In the genomic region with DNA sequence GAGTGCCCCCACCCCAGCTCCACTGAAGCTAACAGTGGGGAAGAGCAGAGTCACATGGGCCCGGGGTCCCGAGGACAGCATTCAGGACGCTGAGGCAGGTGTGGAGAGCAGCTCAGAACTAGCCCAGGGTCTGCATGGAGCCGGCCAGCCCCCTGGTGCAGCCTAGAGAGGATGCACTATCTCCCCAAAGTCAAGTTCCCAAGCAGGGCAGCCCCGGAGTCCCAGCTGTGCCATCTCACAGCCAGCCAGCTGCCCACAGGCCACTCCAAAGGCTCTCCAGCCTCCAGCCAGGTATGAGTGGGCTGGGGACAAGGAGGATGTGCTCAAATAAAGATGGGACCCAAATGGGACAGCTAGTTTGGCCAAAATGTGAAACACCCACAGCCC, we compare ENCODE assay signal across 1 cellular context.
TF ChIP-seq lines count a peak whose summit lies in the region.

No MANE protein-coding gene starts in this region.

TF ChIP-seq in GM23338, 12 proteins besides CTCF, POLR2A, EP300 and RAD21 (continued from another document):
- TF ChIP-seq, protein P1, sequence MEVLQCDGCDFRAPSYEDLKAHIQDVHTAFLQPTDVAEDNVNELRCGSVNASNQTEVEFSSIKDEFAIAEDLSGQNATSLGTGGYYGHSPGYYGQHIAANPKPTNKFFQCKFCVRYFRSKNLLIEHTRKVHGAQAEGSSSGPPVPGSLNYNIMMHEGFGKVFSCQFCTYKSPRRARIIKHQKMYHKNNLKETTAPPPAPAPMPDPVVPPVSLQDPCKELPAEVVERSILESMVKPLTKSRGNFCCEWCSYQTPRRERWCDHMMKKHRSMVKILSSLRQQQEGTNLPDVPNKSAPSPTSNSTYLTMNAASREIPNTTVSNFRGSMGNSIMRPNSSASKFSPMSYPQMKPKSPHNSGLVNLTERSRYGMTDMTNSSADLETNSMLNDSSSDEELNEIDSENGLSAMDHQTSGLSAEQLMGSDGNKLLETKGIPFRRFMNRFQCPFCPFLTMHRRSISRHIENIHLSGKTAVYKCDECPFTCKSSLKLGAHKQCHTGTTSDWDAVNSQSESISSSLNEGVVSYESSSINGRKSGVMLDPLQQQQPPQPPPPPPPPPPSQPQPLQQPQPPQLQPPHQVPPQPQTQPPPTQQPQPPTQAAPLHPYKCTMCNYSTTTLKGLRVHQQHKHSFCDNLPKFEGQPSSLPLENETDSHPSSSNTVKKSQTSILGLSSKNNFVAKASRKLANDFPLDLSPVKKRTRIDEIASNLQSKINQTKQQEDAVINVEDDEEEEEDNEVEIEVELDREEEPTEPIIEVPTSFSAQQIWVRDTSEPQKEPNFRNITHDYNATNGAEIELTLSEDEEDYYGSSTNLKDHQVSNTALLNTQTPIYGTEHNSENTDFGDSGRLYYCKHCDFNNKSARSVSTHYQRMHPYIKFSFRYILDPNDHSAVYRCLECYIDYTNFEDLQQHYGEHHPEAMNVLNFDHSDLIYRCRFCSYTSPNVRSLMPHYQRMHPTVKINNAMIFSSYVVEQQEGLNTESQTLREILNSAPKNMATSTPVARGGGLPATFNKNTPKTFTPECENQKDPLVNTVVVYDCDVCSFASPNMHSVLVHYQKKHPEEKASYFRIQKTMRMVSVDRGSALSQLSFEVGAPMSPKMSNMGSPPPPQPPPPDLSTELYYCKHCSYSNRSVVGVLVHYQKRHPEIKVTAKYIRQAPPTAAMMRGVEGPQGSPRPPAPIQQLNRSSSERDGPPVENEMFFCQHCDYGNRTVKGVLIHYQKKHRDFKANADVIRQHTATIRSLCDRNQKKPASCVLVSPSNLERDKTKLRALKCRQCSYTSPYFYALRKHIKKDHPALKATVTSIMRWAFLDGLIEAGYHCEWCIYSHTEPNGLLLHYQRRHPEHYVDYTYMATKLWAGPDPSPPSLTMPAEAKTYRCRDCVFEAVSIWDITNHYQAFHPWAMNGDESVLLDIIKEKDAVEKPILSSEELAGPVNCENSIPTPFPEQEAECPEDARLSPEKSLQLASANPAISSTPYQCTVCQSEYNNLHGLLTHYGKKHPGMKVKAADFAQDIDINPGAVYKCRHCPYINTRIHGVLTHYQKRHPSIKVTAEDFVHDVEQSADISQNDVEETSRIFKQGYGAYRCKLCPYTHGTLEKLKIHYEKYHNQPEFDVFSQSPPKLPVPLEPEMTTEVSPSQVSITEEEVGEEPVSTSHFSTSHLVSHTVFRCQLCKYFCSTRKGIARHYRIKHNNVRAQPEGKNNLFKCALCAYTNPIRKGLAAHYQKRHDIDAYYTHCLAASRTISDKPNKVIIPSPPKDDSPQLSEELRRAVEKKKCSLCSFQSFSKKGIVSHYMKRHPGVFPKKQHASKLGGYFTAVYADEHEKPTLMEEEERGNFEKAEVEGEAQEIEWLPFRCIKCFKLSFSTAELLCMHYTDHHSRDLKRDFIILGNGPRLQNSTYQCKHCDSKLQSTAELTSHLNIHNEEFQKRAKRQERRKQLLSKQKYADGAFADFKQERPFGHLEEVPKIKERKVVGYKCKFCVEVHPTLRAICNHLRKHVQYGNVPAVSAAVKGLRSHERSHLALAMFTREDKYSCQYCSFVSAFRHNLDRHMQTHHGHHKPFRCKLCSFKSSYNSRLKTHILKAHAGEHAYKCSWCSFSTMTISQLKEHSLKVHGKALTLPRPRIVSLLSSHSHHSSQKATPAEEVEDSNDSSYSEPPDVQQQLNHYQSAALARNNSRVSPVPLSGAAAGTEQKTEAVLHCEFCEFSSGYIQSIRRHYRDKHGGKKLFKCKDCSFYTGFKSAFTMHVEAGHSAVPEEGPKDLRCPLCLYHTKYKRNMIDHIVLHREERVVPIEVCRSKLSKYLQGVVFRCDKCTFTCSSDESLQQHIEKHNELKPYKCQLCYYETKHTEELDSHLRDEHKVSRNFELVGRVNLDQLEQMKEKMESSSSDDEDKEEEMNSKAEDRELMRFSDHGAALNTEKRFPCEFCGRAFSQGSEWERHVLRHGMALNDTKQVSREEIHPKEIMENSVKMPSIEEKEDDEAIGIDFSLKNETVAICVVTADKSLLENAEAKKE (CRISPR knock-in tag; IDR thresholded peaks at IDR 0.05): no peak
- TF ChIP-seq JUNB (IDR thresholded peaks at IDR 0.05; ENCODE audit: unreplicated experiment) (no peak), ZNF331 (CRISPR knock-in tag; IDR thresholded peaks at IDR 0.05; ENCODE audit: low read depth) (no peak), NANOG (IDR thresholded peaks at IDR 0.05; ENCODE audit: borderline replicate concordance) (no peak), POLR2AphosphoS5 (IDR thresholded peaks at IDR 0.05; ENCODE audit: low read depth) (no peak), EZH2phosphoT487 (IDR thresholded peaks at IDR 0.05; ENCODE audit: unreplicated experiment) (no peak), EZH2 (IDR thresholded peaks at IDR 0.05; ENCODE audit: low read depth, unreplicated experiment) (no peak)
- TF ChIP-seq, protein P2, sequence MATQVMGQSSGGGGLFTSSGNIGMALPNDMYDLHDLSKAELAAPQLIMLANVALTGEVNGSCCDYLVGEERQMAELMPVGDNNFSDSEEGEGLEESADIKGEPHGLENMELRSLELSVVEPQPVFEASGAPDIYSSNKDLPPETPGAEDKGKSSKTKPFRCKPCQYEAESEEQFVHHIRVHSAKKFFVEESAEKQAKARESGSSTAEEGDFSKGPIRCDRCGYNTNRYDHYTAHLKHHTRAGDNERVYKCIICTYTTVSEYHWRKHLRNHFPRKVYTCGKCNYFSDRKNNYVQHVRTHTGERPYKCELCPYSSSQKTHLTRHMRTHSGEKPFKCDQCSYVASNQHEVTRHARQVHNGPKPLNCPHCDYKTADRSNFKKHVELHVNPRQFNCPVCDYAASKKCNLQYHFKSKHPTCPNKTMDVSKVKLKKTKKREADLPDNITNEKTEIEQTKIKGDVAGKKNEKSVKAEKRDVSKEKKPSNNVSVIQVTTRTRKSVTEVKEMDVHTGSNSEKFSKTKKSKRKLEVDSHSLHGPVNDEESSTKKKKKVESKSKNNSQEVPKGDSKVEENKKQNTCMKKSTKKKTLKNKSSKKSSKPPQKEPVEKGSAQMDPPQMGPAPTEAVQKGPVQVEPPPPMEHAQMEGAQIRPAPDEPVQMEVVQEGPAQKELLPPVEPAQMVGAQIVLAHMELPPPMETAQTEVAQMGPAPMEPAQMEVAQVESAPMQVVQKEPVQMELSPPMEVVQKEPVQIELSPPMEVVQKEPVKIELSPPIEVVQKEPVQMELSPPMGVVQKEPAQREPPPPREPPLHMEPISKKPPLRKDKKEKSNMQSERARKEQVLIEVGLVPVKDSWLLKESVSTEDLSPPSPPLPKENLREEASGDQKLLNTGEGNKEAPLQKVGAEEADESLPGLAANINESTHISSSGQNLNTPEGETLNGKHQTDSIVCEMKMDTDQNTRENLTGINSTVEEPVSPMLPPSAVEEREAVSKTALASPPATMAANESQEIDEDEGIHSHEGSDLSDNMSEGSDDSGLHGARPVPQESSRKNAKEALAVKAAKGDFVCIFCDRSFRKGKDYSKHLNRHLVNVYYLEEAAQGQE (IDR thresholded peaks at IDR 0.05; ENCODE audit: unreplicated experiment): no peak
- TF ChIP-seq, protein P3, sequence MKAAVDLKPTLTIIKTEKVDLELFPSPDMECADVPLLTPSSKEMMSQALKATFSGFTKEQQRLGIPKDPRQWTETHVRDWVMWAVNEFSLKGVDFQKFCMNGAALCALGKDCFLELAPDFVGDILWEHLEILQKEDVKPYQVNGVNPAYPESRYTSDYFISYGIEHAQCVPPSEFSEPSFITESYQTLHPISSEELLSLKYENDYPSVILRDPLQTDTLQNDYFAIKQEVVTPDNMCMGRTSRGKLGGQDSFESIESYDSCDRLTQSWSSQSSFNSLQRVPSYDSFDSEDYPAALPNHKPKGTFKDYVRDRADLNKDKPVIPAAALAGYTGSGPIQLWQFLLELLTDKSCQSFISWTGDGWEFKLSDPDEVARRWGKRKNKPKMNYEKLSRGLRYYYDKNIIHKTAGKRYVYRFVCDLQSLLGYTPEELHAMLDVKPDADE (IDR thresholded peaks at IDR 0.05): no peak
TF ChIP-seq in GM23338: peak in this region for 0.
